Comparison of ENCODE assay signal across 11 cellular contexts in the genomic region with DNA sequence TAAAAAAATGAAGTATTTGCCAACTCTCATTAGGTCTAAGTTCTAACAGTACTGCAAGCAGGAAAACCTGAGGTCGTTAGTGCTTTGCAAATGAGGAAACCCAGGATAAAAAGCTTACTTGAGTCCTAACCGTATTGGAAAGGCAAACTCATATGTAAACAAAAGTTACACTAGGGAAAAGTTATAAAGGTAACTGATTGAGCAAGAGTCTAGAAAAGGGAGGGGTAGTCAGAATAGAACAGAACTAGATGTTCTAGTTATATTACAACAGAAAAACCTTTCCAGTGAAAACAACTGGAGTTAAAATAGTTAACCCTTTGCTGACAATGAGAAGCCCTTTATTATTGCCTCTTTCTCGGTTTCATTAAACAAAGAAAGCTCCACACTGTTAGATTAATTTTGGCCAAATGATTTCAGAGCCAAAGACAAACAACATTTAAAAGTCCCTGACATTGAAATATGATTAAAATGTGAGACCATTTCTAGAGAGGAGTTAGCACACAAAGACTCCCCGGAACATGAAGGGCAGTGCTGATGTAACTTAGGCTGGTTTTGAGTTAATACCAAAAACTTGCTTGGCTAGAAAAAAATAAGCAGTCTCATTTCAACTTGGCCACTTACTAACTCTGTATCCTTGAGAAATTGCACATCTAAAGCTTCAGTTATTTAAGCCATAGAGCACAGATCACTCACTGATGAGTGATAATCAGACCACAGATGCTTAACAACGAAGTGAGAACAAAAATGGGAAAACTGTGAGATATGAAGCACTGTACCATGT.
DNase-seq lines count a peak whose midpoint lies in the region; ATAC-seq and TF ChIP-seq lines count a peak whose summit lies in the region.
"Had no signal": no experiment of that assay in that cellular context is flagged by ENCODE, and none has a peak within 500 bp of the region (broad histone marks: within the 10 kb centered on the region; RNA-seq: fewer than 3 reads in every experiment).

No MANE protein-coding gene starts in this region.

- H4K20me1 ChIP-seq in mammary epithelial cell (ENCODE audit: insufficient read depth, low read length), result no peaks in the 10 kb centered on the region

- no peaks in the 10 kb centered on the region for H3K27me3 ChIP-seq in mammary epithelial cell (ENCODE audit: insufficient read depth, low read length)
- no peaks in the 10 kb centered on the region for H3K27me3 ChIP-seq in right cardiac atrium (ENCODE audit: control insufficient read depth, insufficient read depth)
- no peaks in the 10 kb centered on the region for H3K27me3 ChIP-seq in sigmoid colon

- no peaks in the 10 kb centered on the region for H3K36me3 Mint-ChIP-seq in HFFc6 (ENCODE audit: low read depth)
- H3K36me3 Mint-ChIP-seq in activated CD4-positive, alpha-beta T cell treated with anti-CD3 and anti-CD28 coated beads, Interleukin-2, amount 10 ng/mL, durations not matched to agents 24 days and 14 days (ENCODE audit: low read depth), result no peaks in the 10 kb centered on the region

- in situ Hi-C loops in mammary epithelial cell (cut with MboI; ENCODE audit: low sequenced_read_pairs in 2 of 2) (no loop called here), KBM-7 (cut with MboI; ENCODE audit: low pct_unique_long_range_greater_than_20kb, low sequenced_read_pairs) (no loop called here)

- TF ChIP-seq CTCF in mammary epithelial cell (conservative IDR thresholded peaks at IDR 0.05 in 1 of 2, IDR thresholded peaks at IDR 0.05 in 1 of 2; ENCODE audit: extremely low read depth in 1 of 2, insufficient read depth in 1 of 2, low read depth in 1 of 2, low read length in 2 of 2), result no peak
- no peak for TF ChIP-seq CTCF in sigmoid colon (IDR thresholded peaks at IDR 0.05)
- no peak for TF ChIP-seq CTCF in HFFc6 (IDR thresholded peaks at IDR 0.05)

- H3K36me3 ChIP-seq in mammary epithelial cell (ENCODE audit: insufficient read depth, low read length), result no peaks in the 10 kb centered on the region
- H3K36me3 ChIP-seq in sigmoid colon, result no peaks in the 10 kb centered on the region

- H2AFZ ChIP-seq in mammary epithelial cell (ENCODE audit: low read depth, low read length), result peak overlapping the region; percentile 65

- 36% methylated on average over 5 of the region's 5 CpGs for WGBS in mammary epithelial cell (ENCODE audit: low coverage, missing lambda C conversion rate)
- 21% methylated on average over 5 of the region's 5 CpGs for WGBS in right cardiac atrium
- WGBS in sigmoid colon, 2 donors, result 7 to 42% methylated on average over 5 of the region's 5 CpGs

- no peaks in the 10 kb centered on the region for H3K79me2 ChIP-seq in mammary epithelial cell (ENCODE audit: insufficient read depth, low read length)

- TSS peak; percentile 75 for BruUV-seq in mammary epithelial cell (replicated peaks; lab: Mats Ljungman, UMichigan)

- DNase-seq in HT-29 (ENCODE audit: low spot score) (peak; percentile 69), mammary epithelial cell (peak; percentile 56), right cardiac atrium (no peak), sigmoid colon (no peak), HFFc6 (no peak), KBM-7 (no peak)
- DNase-seq in activated CD4-positive, alpha-beta T cell treated with anti-CD3 and anti-CD28 coated beads, Interleukin-2, amount 10 ng/mL, durations not matched to agents 24 days and 14 days, result no peak
- DNase-seq: activated CD4-positive, alpha-beta T cell treated with anti-CD3 and anti-CD28 coated beads for 36 hours; NCI-H2081 had no signal

- H3K9me3 Mint-ChIP-seq in HFFc6, result peaks cover 9% of the 10 kb centered on the region
- no peaks in the 10 kb centered on the region for H3K9me3 Mint-ChIP-seq in activated CD4-positive, alpha-beta T cell treated with anti-CD3 and anti-CD28 coated beads, Interleukin-2, amount 10 ng/mL, durations not matched to agents 24 days and 14 days
- H3K9me3 Mint-ChIP-seq: central memory CD8-positive, alpha-beta T cell had no signal

- H3K4me3 Mint-ChIP-seq in HFFc6, result no peak overlapping the region
- H3K4me3 Mint-ChIP-seq in activated CD4-positive, alpha-beta T cell treated with anti-CD3 and anti-CD28 coated beads, Interleukin-2, amount 10 ng/mL, durations not matched to agents 24 days and 14 days, result no peak overlapping the region
- H3K4me3 Mint-ChIP-seq: activated CD4-positive, alpha-beta T cell treated with anti-CD3 and anti-CD28 coated beads for 36 hours; central memory CD8-positive, alpha-beta T cell had no signal

- H3K9ac ChIP-seq in mammary epithelial cell (ENCODE audit: insufficient read depth, low read length), result peak overlapping the region; percentile 35

- peak; percentile 88 to 92 for ATAC-seq in right cardiac atrium
- ATAC-seq in GM19351 (IDR thresholded peaks at IDR 0.05; ENCODE audit: unreplicated experiment), result no peak
- ATAC-seq: activated CD4-positive, alpha-beta T cell treated with anti-CD3 and anti-CD28 coated beads for 36 hours had no signal

- H3K27ac ChIP-seq in mammary epithelial cell (ENCODE audit: insufficient read depth, low read depth, low read length), result peak overlapping the region; percentile 70
- H3K27ac ChIP-seq in right cardiac atrium (ENCODE audit: low read length), result no peak overlapping the region
- H3K27ac ChIP-seq in sigmoid colon, result peak overlapping the region; percentile 63 to 73 (median 66)

- H3K4me1 Mint-ChIP-seq in HFFc6 (ENCODE audit: low read depth), result no peaks in the 10 kb centered on the region
- no peaks in the 10 kb centered on the region for H3K4me1 Mint-ChIP-seq in activated CD4-positive, alpha-beta T cell treated with anti-CD3 and anti-CD28 coated beads, Interleukin-2, amount 10 ng/mL, durations not matched to agents 24 days and 14 days
- H3K4me1 Mint-ChIP-seq: activated CD4-positive, alpha-beta T cell treated with anti-CD3 and anti-CD28 coated beads for 36 hours; central memory CD8-positive, alpha-beta T cell had no signal

- intact Hi-C loops in mammary epithelial cell (cut with micrococcal nuclease), result loop anchor here (2.0 kb wide), 1 partner anchor 65 kb away; no protein-coding TSS in a partner anchor
- intact Hi-C loops in right cardiac atrium (cut with DNase I), result no loop called here
- intact Hi-C loops in sigmoid colon (cut with DNase I), result loop anchor here (2.0 kb wide), 1 partner anchor 65 kb away; no protein-coding TSS in a partner anchor
- intact Hi-C loops in activated CD4-positive, alpha-beta T cell treated with anti-CD3 and anti-CD28 coated beads, Interleukin-2, amount 10 ng/mL, durations not matched to agents 24 days and 14 days (cut with micrococcal nuclease), result no loop called here

- peaks cover 20% of the 10 kb centered on the region for H3K4me1 ChIP-seq in mammary epithelial cell (ENCODE audit: insufficient read depth, low read length)
- H3K4me1 ChIP-seq in right cardiac atrium (ENCODE audit: control insufficient read depth, insufficient read depth, low read length), result peaks cover 3% of the 10 kb centered on the region
- peaks cover 0 to 23% (median 6%) of the 10 kb centered on the region in 4 donors for H3K4me1 ChIP-seq in sigmoid colon

- H3K27me3 Mint-ChIP-seq in HFFc6 (ENCODE audit: insufficient read depth), result no peaks in the 10 kb centered on the region; the same call in 1 of the 2 replicates
- H3K27me3 Mint-ChIP-seq in activated CD4-positive, alpha-beta T cell treated with anti-CD3 and anti-CD28 coated beads, Interleukin-2, amount 10 ng/mL, durations not matched to agents 24 days and 14 days, result no peaks in the 10 kb centered on the region
- H3K27me3 Mint-ChIP-seq: activated CD4-positive, alpha-beta T cell treated with anti-CD3 and anti-CD28 coated beads for 36 hours; central memory CD8-positive, alpha-beta T cell had no signal

- dilution Hi-C loops in mammary epithelial cell (cut with HindIII; ENCODE audit: low sequenced_read_pairs), result no loop called here

- H3K9me3 ChIP-seq in mammary epithelial cell (replicated peaks; ENCODE audit: insufficient read depth, low read length) (no peaks in the 10 kb centered on the region), right cardiac atrium (ENCODE audit: control insufficient read depth, low read length) (no peaks in the 10 kb centered on the region), sigmoid colon (no peaks in the 10 kb centered on the region)

- TF ChIP-seq EP300 in sigmoid colon (IDR thresholded peaks at IDR 0.05), result peak in 2 of 4 donors; percentile 15 to 79

- H3K27ac Mint-ChIP-seq in HFFc6, result no peak overlapping the region
- no peak overlapping the region for H3K27ac Mint-ChIP-seq in activated CD4-positive, alpha-beta T cell treated with anti-CD3 and anti-CD28 coated beads, Interleukin-2, amount 10 ng/mL, durations not matched to agents 24 days and 14 days
- H3K27ac Mint-ChIP-seq: activated CD4-positive, alpha-beta T cell treated with anti-CD3 and anti-CD28 coated beads for 36 hours had no signal

- CTCF ChIA-PET in mammary epithelial cell (lab: Charles Lee; ENCODE audit: low non-redundant PET), result no interaction called here

- peak overlapping the region; percentile 40 for H3K4me2 ChIP-seq in mammary epithelial cell (ENCODE audit: insufficient read depth, low read depth, low read length)

- no peak for TF ChIP-seq POLR2A in sigmoid colon (IDR thresholded peaks at IDR 0.05)

- H3K4me3 ChIP-seq in mammary epithelial cell (replicated peaks in 1 of 3; ENCODE audit: insufficient read depth in 1 of 3, low read depth in 2 of 3, low read length in 3 of 3) (no peak overlapping the region), right cardiac atrium (ENCODE audit: low read length) (no peak overlapping the region), sigmoid colon (no peak overlapping the region)

Comparison
In these comparisons a context has a peak if more than half of its experiments do, and no peak if none do; other contexts are left out.
1. DNase-seq: peak in HT-29 (single experiment) and mammary epithelial cell (single experiment); none in right cardiac atrium (0 of 3), sigmoid colon (single experiment), HFFc6 (single experiment), activated CD4-positive, alpha-beta T cell treated with anti-CD3 and anti-CD28 coated beads, Interleukin-2, amount 10 ng/mL, durations not matched to agents 24 days and 14 days (single experiment) and KBM-7 (single experiment).
2. intact Hi-C loops: an anchor here in mammary epithelial cell (2.0 kb wide) and sigmoid colon (2.0 kb wide); none called in right cardiac atrium and activated CD4-positive, alpha-beta T cell treated with anti-CD3 and anti-CD28 coated beads, Interleukin-2, amount 10 ng/mL, durations not matched to agents 24 days and 14 days.